ENCODE assay signal across 8 cellular contexts in genomic region chr18:26547302-26548143, GRCh38. TPM values are rescaled to one million over a fixed set of nuclear protein-coding genes. Genes with fewer than 3 reads are reported as not detected.
DNase-seq lines count a peak whose midpoint lies in the region; ATAC-seq, FAIRE-seq and TF ChIP-seq lines count a peak whose summit lies in the region.

No MANE protein-coding gene starts in this region.

- DNase-seq in GM12892 (ENCODE audit: insufficient read length) (peak; percentile 61), RPMI8226 (peak; percentile 57), anterior cingulate cortex (lab: John Stamatoyannopoulos, UW) (peak in 56 of 58 donors; percentile 24 to 81 (median 56)), hepatic stellate cell (ENCODE audit: low spot score) (peak; percentile 49), putamen (ENCODE audit: low spot score) (peak; percentile 74), HT-29 (ENCODE audit: low spot score) (no peak)

- peak; percentile 27 for FAIRE-seq in GM12892 (lab: Jason Lieb, UNC)

- ATAC-seq in HG02798 (IDR thresholded peaks at IDR 0.05; ENCODE audit: poor library complexity, unreplicated experiment) (peak; percentile 65), GM18873 (IDR thresholded peaks at IDR 0.05; ENCODE audit: low FRiP score, unreplicated experiment) (no peak)

- TF ChIP-seq POLR2A in GM12892 (IDR thresholded peaks at IDR 0.05; ENCODE audit: low read depth, low read length), result no peak

RNA-seq across cellular contexts. Expression of gene KCTD1, which starts 0.8 kb away (rescaled TPM):
- 3.4 TPM for polyA plus RNA-seq in GM12892 (2012; ENCODE audit: missing spikeins)
- 23.4 and 29.5 TPM in 2 replicates for total RNA-seq in HT-29 (2014; rRNA removed; shearing (Covaris generic))
